ENCODE assay signal across 1 cellular context in the genomic region with DNA sequence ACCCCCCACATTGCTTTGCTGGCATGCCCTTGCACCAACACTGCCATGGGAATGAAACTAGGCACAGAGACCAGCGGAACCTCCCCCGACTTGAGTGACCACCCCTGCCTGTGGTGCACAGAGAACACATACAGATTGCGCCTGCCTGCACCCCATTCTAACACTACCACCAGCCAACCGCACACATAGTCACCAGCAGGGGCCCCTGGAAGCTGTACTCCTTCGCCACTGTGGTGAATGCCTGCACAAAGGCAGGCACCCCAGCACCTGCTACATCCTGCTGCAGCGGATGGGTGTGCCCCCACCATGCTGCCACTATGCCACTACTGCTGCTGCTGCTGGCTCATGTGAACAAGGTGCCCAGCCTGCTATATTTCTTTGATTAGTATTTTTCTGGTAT.
TF ChIP-seq lines count a peak whose summit lies in the region.

No MANE protein-coding gene starts in this region.

TF ChIP-seq in K562, 482 proteins besides CTCF, POLR2A, EP300 and RAD21:
- no peak for TF ChIP-seq IFI16 (CRISPR knock-in tag; IDR thresholded peaks at IDR 0.05)
- no peak for TF ChIP-seq MCM7 (IDR thresholded peaks at IDR 0.05)
- no peak for TF ChIP-seq SETDB1 (IDR thresholded peaks at IDR 0.05; ENCODE audit: low read length)
- TF ChIP-seq MYBL2 (IDR thresholded peaks at IDR 0.05; ENCODE audit: low read depth): no peak
- TF ChIP-seq MYBL2 (CRISPR knock-in tag; IDR thresholded peaks at IDR 0.05; ENCODE audit: borderline replicate concordance): no peak
- TF ChIP-seq, protein P1, sequence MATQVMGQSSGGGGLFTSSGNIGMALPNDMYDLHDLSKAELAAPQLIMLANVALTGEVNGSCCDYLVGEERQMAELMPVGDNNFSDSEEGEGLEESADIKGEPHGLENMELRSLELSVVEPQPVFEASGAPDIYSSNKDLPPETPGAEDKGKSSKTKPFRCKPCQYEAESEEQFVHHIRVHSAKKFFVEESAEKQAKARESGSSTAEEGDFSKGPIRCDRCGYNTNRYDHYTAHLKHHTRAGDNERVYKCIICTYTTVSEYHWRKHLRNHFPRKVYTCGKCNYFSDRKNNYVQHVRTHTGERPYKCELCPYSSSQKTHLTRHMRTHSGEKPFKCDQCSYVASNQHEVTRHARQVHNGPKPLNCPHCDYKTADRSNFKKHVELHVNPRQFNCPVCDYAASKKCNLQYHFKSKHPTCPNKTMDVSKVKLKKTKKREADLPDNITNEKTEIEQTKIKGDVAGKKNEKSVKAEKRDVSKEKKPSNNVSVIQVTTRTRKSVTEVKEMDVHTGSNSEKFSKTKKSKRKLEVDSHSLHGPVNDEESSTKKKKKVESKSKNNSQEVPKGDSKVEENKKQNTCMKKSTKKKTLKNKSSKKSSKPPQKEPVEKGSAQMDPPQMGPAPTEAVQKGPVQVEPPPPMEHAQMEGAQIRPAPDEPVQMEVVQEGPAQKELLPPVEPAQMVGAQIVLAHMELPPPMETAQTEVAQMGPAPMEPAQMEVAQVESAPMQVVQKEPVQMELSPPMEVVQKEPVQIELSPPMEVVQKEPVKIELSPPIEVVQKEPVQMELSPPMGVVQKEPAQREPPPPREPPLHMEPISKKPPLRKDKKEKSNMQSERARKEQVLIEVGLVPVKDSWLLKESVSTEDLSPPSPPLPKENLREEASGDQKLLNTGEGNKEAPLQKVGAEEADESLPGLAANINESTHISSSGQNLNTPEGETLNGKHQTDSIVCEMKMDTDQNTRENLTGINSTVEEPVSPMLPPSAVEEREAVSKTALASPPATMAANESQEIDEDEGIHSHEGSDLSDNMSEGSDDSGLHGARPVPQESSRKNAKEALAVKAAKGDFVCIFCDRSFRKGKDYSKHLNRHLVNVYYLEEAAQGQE (CRISPR knock-in tag; IDR thresholded peaks at IDR 0.05; ENCODE audit: low read depth): no peak
- TF ChIP-seq SMARCA4 (IDR thresholded peaks at IDR 0.05): no peak
- no peak for TF ChIP-seq ETV6 (IDR thresholded peaks at IDR 0.05; ENCODE audit: borderline replicate concordance in 1 of 2, low read depth in 2 of 2, low read length in 1 of 2)
- no peak for TF ChIP-seq ETV6 (CRISPR knock-in tag; IDR thresholded peaks at IDR 0.05; ENCODE audit: borderline replicate concordance)
- no peak for TF ChIP-seq GATAD2A (IDR thresholded peaks at IDR 0.05)
- no peak for TF ChIP-seq ZNF224 (CRISPR knock-in tag; IDR thresholded peaks at IDR 0.05)
- TF ChIP-seq ASH1L (IDR thresholded peaks at IDR 0.05; ENCODE audit: borderline replicate concordance, low read depth, partially characterized antibody): no peak
- TF ChIP-seq, protein P2, sequence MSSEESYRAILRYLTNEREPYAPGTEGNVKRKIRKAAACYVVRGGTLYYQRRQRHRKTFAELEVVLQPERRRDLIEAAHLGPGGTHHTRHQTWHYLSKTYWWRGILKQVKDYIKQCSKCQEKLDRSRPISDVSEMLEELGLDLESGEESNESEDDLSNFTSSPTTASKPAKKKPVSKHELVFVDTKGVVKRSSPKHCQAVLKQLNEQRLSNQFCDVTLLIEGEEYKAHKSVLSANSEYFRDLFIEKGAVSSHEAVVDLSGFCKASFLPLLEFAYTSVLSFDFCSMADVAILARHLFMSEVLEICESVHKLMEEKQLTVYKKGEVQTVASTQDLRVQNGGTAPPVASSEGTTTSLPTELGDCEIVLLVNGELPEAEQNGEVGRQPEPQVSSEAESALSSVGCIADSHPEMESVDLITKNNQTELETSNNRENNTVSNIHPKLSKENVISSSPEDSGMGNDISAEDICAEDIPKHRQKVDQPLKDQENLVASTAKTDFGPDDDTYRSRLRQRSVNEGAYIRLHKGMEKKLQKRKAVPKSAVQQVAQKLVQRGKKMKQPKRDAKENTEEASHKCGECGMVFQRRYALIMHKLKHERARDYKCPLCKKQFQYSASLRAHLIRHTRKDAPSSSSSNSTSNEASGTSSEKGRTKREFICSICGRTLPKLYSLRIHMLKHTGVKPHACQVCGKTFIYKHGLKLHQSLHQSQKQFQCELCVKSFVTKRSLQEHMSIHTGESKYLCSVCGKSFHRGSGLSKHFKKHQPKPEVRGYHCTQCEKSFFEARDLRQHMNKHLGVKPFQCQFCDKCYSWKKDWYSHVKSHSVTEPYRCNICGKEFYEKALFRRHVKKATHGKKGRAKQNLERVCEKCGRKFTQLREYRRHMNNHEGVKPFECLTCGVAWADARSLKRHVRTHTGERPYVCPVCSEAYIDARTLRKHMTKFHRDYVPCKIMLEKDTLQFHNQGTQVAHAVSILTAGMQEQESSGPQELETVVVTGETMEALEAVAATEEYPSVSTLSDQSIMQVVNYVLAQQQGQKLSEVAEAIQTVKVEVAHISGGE (CRISPR knock-in tag; IDR thresholded peaks at IDR 0.05): no peak
- TF ChIP-seq ZNF324 (CRISPR knock-in tag; IDR thresholded peaks at IDR 0.05): no peak
- no peak for TF ChIP-seq ZNF274 (IDR thresholded peaks at IDR 0.05; ENCODE audit: borderline replicate concordance, low read depth, low read length)
- TF ChIP-seq, protein P3, sequence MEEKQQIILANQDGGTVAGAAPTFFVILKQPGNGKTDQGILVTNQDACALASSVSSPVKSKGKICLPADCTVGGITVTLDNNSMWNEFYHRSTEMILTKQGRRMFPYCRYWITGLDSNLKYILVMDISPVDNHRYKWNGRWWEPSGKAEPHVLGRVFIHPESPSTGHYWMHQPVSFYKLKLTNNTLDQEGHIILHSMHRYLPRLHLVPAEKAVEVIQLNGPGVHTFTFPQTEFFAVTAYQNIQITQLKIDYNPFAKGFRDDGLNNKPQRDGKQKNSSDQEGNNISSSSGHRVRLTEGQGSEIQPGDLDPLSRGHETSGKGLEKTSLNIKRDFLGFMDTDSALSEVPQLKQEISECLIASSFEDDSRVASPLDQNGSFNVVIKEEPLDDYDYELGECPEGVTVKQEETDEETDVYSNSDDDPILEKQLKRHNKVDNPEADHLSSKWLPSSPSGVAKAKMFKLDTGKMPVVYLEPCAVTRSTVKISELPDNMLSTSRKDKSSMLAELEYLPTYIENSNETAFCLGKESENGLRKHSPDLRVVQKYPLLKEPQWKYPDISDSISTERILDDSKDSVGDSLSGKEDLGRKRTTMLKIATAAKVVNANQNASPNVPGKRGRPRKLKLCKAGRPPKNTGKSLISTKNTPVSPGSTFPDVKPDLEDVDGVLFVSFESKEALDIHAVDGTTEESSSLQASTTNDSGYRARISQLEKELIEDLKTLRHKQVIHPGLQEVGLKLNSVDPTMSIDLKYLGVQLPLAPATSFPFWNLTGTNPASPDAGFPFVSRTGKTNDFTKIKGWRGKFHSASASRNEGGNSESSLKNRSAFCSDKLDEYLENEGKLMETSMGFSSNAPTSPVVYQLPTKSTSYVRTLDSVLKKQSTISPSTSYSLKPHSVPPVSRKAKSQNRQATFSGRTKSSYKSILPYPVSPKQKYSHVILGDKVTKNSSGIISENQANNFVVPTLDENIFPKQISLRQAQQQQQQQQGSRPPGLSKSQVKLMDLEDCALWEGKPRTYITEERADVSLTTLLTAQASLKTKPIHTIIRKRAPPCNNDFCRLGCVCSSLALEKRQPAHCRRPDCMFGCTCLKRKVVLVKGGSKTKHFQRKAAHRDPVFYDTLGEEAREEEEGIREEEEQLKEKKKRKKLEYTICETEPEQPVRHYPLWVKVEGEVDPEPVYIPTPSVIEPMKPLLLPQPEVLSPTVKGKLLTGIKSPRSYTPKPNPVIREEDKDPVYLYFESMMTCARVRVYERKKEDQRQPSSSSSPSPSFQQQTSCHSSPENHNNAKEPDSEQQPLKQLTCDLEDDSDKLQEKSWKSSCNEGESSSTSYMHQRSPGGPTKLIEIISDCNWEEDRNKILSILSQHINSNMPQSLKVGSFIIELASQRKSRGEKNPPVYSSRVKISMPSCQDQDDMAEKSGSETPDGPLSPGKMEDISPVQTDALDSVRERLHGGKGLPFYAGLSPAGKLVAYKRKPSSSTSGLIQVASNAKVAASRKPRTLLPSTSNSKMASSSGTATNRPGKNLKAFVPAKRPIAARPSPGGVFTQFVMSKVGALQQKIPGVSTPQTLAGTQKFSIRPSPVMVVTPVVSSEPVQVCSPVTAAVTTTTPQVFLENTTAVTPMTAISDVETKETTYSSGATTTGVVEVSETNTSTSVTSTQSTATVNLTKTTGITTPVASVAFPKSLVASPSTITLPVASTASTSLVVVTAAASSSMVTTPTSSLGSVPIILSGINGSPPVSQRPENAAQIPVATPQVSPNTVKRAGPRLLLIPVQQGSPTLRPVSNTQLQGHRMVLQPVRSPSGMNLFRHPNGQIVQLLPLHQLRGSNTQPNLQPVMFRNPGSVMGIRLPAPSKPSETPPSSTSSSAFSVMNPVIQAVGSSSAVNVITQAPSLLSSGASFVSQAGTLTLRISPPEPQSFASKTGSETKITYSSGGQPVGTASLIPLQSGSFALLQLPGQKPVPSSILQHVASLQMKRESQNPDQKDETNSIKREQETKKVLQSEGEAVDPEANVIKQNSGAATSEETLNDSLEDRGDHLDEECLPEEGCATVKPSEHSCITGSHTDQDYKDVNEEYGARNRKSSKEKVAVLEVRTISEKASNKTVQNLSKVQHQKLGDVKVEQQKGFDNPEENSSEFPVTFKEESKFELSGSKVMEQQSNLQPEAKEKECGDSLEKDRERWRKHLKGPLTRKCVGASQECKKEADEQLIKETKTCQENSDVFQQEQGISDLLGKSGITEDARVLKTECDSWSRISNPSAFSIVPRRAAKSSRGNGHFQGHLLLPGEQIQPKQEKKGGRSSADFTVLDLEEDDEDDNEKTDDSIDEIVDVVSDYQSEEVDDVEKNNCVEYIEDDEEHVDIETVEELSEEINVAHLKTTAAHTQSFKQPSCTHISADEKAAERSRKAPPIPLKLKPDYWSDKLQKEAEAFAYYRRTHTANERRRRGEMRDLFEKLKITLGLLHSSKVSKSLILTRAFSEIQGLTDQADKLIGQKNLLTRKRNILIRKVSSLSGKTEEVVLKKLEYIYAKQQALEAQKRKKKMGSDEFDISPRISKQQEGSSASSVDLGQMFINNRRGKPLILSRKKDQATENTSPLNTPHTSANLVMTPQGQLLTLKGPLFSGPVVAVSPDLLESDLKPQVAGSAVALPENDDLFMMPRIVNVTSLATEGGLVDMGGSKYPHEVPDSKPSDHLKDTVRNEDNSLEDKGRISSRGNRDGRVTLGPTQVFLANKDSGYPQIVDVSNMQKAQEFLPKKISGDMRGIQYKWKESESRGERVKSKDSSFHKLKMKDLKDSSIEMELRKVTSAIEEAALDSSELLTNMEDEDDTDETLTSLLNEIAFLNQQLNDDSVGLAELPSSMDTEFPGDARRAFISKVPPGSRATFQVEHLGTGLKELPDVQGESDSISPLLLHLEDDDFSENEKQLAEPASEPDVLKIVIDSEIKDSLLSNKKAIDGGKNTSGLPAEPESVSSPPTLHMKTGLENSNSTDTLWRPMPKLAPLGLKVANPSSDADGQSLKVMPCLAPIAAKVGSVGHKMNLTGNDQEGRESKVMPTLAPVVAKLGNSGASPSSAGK (IDR thresholded peaks at IDR 0.05): no peak
- no peak for TF ChIP-seq RFX5 (IDR thresholded peaks at IDR 0.05; ENCODE audit: low read depth, low read length)
